9 cellular contexts compared by ENCODE assay signal in the genomic region with DNA sequence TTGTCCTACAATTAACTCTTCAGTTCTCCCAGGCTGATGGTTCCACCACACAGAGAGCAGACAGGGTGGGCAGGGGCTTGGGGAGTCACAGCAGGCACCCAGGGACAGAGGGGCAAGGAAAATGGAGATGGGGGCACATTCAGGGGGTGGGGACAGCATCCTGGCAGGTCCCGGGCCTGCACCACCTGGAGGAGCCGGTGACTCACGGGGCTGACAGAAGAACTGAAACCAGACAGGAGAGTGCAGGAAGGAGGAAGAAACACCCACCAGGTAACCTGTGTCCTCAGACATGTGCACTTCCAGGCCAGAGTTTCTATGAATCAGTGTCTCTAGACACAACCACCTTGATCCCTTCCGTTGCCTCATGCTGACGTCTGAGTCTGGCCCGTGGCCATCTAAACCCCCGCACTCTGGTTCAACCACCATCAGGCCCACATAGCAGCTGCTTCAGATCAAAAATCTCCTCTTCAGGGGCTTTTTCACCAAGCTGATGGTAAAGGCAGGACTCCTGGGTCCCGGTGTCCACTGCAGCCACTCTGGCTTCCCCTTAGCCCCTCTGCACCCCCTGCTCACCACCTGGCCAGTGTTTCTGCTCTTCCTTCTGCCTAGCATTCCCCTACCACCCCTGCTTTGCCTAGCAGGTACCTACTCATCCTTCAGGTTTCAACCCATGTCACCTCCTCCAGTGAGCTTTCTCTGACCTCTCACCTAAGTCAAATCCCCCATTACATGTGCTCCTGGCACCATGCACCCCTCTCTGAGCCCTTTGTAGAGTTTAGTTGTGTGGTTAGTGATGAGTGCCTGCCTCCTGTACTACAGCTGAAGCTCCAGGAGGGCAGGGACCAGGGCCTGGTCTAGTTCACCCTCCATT. TPM values are rescaled to one million over a fixed set of nuclear protein-coding genes. Genes with fewer than 3 reads are reported as not detected.
DNase-seq lines count a peak whose midpoint lies in the region; ATAC-seq lines count a peak whose summit lies in the region.
"Had no signal": no experiment of that assay in that cellular context is flagged by ENCODE, and none has a peak within 500 bp of the region (broad histone marks: within the 10 kb centered on the region; RNA-seq: fewer than 3 reads in every experiment).

No MANE protein-coding gene starts in this region.

- no peaks in the 10 kb centered on the region for H3K36me3 Mint-ChIP-seq in T-helper 2 cell treated with Interferon-gamma antibody and Interleukin-4, amounts not matched to agents 5 μg/mL and 100 μg/mL, for 36 hours (ENCODE audit: low read depth)

- no peaks in the 10 kb centered on the region for H3K9me3 Mint-ChIP-seq in T-helper 2 cell treated with Interferon-gamma antibody and Interleukin-4, amounts not matched to agents 5 μg/mL and 100 μg/mL, for 36 hours
- H3K9me3 Mint-ChIP-seq in stimulated activated naive CD8-positive, alpha-beta T cell treated with anti-CD3 and anti-CD28 coated beads, Interleukin-15, amount 100 ng/mL, for 72 hours = no peaks in the 10 kb centered on the region

- peak overlapping the region; percentile 88 for H3K27ac Mint-ChIP-seq in T-helper 2 cell treated with Interferon-gamma antibody and Interleukin-4, amounts not matched to agents 5 μg/mL and 100 μg/mL, for 36 hours
- H3K27ac Mint-ChIP-seq in stimulated activated naive CD8-positive, alpha-beta T cell treated with anti-CD3 and anti-CD28 coated beads, Interleukin-15, amount 100 ng/mL, for 72 hours = peak overlapping the region; percentile 93 to 97

- DNase-seq in T-helper 2 cell treated with Interferon-gamma antibody and Interleukin-4, amounts not matched to agents 5 μg/mL and 100 μg/mL, for 36 hours (ENCODE audit: low spot score) = peak; percentile 69
- peak; percentile 76 to 87 for DNase-seq in stimulated activated naive CD8-positive, alpha-beta T cell treated with anti-CD3 and anti-CD28 coated beads, Interleukin-15, amount 100 ng/mL, for 72 hours
- DNase-seq in MV-4-11 (lab: John Stamatoyannopoulos, UW) = no peak
- DNase-seq in DMS79 treated with DMSO at 0.1 percent for 48 hours (lab: John Stamatoyannopoulos, UW) = no peak

- peaks cover 44% of the 10 kb centered on the region for H3K4me1 Mint-ChIP-seq in T-helper 2 cell treated with Interferon-gamma antibody and Interleukin-4, amounts not matched to agents 5 μg/mL and 100 μg/mL, for 36 hours (ENCODE audit: low read depth)
- peaks cover 91% of the 10 kb centered on the region for H3K4me1 Mint-ChIP-seq in stimulated activated naive CD8-positive, alpha-beta T cell treated with anti-CD3 and anti-CD28 coated beads, Interleukin-15, amount 100 ng/mL, for 72 hours

- ATAC-seq in GM18517 (IDR thresholded peaks at IDR 0.05; ENCODE audit: unreplicated experiment) = peak; percentile 52
- ATAC-seq in HG02840 (IDR thresholded peaks at IDR 0.05; ENCODE audit: low FRiP score, unreplicated experiment) = peak; percentile 40
- ATAC-seq in esophagus mucosa = peak; percentile 70
- peak; percentile 80 for ATAC-seq in stimulated activated naive CD8-positive, alpha-beta T cell treated with anti-CD3 and anti-CD28 coated beads, Interleukin-15, amount 100 ng/mL, for 72 hours
- no peak for ATAC-seq in GM19455 (IDR thresholded peaks at IDR 0.05; ENCODE audit: unreplicated experiment)

- peak overlapping the region; percentile 47 for H3K4me3 Mint-ChIP-seq in T-helper 2 cell treated with Interferon-gamma antibody and Interleukin-4, amounts not matched to agents 5 μg/mL and 100 μg/mL, for 36 hours
- peak overlapping the region; percentile 43 to 56 for H3K4me3 Mint-ChIP-seq in stimulated activated naive CD8-positive, alpha-beta T cell treated with anti-CD3 and anti-CD28 coated beads, Interleukin-15, amount 100 ng/mL, for 72 hours

- H3K27me3 Mint-ChIP-seq in T-helper 2 cell treated with Interferon-gamma antibody and Interleukin-4, amounts not matched to agents 5 μg/mL and 100 μg/mL, for 36 hours (ENCODE audit: low read depth) = no peaks in the 10 kb centered on the region
- H3K27me3 Mint-ChIP-seq in stimulated activated naive CD8-positive, alpha-beta T cell treated with anti-CD3 and anti-CD28 coated beads, Interleukin-15, amount 100 ng/mL, for 72 hours = no peaks in the 10 kb centered on the region

RNA-seq across cellular contexts. Expression of gene CYP11A1, which starts 16.5 kb away (rescaled TPM):
- 3.2 TPM for total RNA-seq in esophagus mucosa
- total RNA-seq: NCI-H460 had no signal

RNA-seq across cellular contexts. Expression of gene SEMA7A, which starts 49.8 kb away (rescaled TPM):
- total RNA-seq in esophagus mucosa = 4.0 TPM

Comparison
In these comparisons a context has a peak if more than half of its experiments do, and no peak if none do; other contexts are left out.
1. DNase-seq: peak in T-helper 2 cell treated with Interferon-gamma antibody and Interleukin-4, amounts not matched to agents 5 μg/mL and 100 μg/mL, for 36 hours (single experiment) and stimulated activated naive CD8-positive, alpha-beta T cell treated with anti-CD3 and anti-CD28 coated beads, Interleukin-15, amount 100 ng/mL, for 72 hours (2 of 2); none in MV-4-11 (single experiment) and DMS79 treated with DMSO at 0.1 percent for 48 hours (single experiment).